ENCODE assay signal across 23 cellular contexts in the genomic region with DNA sequence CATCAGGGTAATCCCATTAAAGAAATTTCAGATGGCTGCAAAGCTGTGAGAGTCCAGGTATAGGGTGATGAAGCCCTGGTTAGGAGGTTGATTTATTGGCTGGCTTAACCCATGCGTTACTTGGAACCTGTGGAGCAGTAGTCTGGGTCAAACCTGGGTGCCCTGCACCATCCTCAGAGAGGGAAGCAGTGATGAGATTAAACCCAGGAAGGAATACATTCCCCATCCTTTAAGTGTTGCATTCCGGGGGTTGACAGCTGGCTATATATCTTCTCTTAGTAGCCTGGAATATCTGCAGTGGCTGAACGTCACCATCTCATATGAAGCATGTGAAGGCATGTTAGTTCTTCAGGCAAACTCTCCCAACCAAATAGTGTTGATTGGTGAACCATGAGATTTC. TPM values are rescaled to one million over a fixed set of nuclear protein-coding genes. Genes with fewer than 3 reads are reported as not detected.
"Had no signal": no experiment of that assay in that cellular context is flagged by ENCODE, and none has a peak within 500 bp of the region (broad histone marks: within the 10 kb centered on the region; RNA-seq: fewer than 3 reads in every experiment).

No MANE protein-coding gene starts in this region.

- H3K27ac ChIP-seq: cardiac muscle cell had no signal

- ATAC-seq: activated CD8-positive, alpha-beta memory T cell treated with anti-CD3 and anti-CD28 coated beads, Interleukin-2, amount 10 ng/mL, durations not matched to agents 7 days and 5 days; activated naive CD4-positive, alpha-beta T cell treated with anti-CD3 and anti-CD28 coated beads, Interleukin-2, amount 50 U/mL, for 72 hours; activated naive CD8-positive, alpha-beta T cell treated with anti-CD3 and anti-CD28 coated beads, Interleukin-2, amount 50 U/mL, for 24 hours; Panc1; Right ventricle myocardium inferior had no signal

- H3K4me3 ChIP-seq: cardiac muscle cell had no signal

- H3K36me3 ChIP-seq: cardiac muscle cell had no signal

- DNase-seq: activated B cell treated with CpG ODN at 0.5 μM for 24 hours; activated CD4-positive, alpha-beta T cell treated with anti-CD3 and anti-CD28 coated beads for 1 hour; activated CD4-positive, alpha-beta T cell treated with anti-CD3 and anti-CD28 coated beads, Interleukin-2, amount 10 ng/mL, durations not matched to agents 24 days and 14 days; activated CD4-positive, alpha-beta T cell treated with anti-CD3 and anti-CD28 coated beads, Interleukin-2, amount 50 U/mL, for 48 hours; activated CD8-positive, alpha-beta memory T cell treated with anti-CD3 and anti-CD28 coated beads, Interleukin-2, amount 10 ng/mL, durations not matched to agents 7 days and 5 days; activated effector memory CD4-positive, alpha-beta T cell treated with anti-CD3 and anti-CD28 coated beads, Interleukin-2, amount 50 U/mL, for 16 hours; activated naive CD4-positive, alpha-beta T cell treated with Interleukin-2 at 50 U/mL for 16 hours; activated naive CD8-positive, alpha-beta T cell treated with anti-CD3 and anti-CD28 coated beads, Interleukin-2, amount 50 U/mL, for 24 hours; activated T-cell treated with anti-CD3 and anti-CD28 coated beads, Interleukin-2, amount 50 U/mL, for 24 hours; amygdala; cerebellar nuclear complex; KG1; NCI-H1048; NCI-H187 treated with DMSO at 0.1 percent for 48 hours; NCI-H2081 treated with DMSO at 0.1 percent for 48 hours; NCI-H446; NCI-H524 treated with DMSO at 0.1 percent for 48 hours; NCI-H748 treated with DMSO at 0.1 percent for 48 hours; RPMI8226 had no signal

- H3K27me3 ChIP-seq: cardiac muscle cell had no signal

RNA-seq across cellular contexts. Expression of a gene that starts 44.9 kb away (rescaled TPM):
- total RNA-seq: activated B cell treated with CpG ODN at 0.5 μM for 24 hours had no signal
